ENCODE assay signal across 25 cellular contexts in the genomic region with DNA sequence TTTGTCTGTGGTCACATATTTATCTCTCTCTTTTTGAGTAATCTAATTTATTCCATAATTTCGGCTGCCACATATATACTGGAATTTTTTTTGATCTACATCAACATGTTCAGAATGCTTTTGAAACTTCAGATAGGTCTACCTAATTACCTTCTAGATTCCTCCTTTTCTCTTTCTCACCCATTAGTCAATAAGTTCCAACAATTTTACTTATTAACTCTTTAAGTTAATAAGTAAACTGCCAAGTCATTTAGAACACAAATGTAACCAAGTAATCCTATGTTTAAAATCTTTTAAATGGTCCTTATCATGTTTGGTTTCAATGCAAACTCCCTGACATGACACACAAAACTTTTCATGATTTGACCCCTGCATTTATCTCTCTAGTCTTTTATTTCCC.
"Had no signal": no experiment of that assay in that cellular context is flagged by ENCODE, and none has a peak within 500 bp of the region (broad histone marks: within the 10 kb centered on the region; RNA-seq: fewer than 3 reads in every experiment).

No MANE protein-coding gene starts in this region.

- DNase-seq: dermis blood vessel endothelial cell; effector memory CD4-positive, alpha-beta T cell; left lung; mesenchymal stem cell; mucosa of descending colon; naive B cell; right cardiac atrium; spleen; stimulated activated CD4-positive, alpha-beta T cell treated with anti-CD3 and anti-CD28 coated beads, Interleukin-4, amount 100 ng/mL, for 4 hours; stimulated activated naive CD8-positive, alpha-beta T cell treated with anti-CD3 and anti-CD28 coated beads, Interleukin-15, Interleukin-2, amounts not matched to agents 100 U/mL and 50 U/mL, for 24 hours; substantia nigra; testis; tibial artery; upper lobe of right lung; uterus had no signal

- H3K36me3 ChIP-seq: left lung, neural progenitor cell, prostate gland, spleen, tibial artery, upper lobe of right lung, uterus had no signal

- H3K9me3 Mint-ChIP-seq: naive B cell, neural progenitor cell had no signal

- H3K4me3 Mint-ChIP-seq: mesothelial cell of epicardium; naive B cell; natural killer cell treated with Interleukin-12 subunit alpha and Interleukin-12 subunit beta and Interleukin-15 and Interleukin-18, amount 100 ng/mL, for 72 hours; neural progenitor cell; stimulated activated memory B cell treated with anti-CD40 and anti-IgM and Interleukin-4, amounts not matched to agents 10 μg/mL and 1 μg/mL and 100 μg/mL, for 72 hours had no signal

- H3K27ac Mint-ChIP-seq: mesothelial cell of epicardium; naive B cell; natural killer cell treated with Interleukin-12 subunit alpha and Interleukin-12 subunit beta and Interleukin-15 and Interleukin-18, amount 100 ng/mL, for 72 hours; neural progenitor cell; stimulated activated memory B cell treated with anti-CD40 and anti-IgM and Interleukin-4, amounts not matched to agents 10 μg/mL and 1 μg/mL and 100 μg/mL, for 72 hours had no signal

- FAIRE-seq: frontal cortex, keratinocyte had no signal

- H3K9me3 ChIP-seq: left lung, mucosa of descending colon, prostate gland, spleen, testis, tibial artery, upper lobe of right lung, uterus had no signal

- H3K4me1 ChIP-seq: left lung, neural progenitor cell, parathyroid adenoma, prostate gland, spleen, testis, upper lobe of right lung, uterus had no signal

- H3K27me3 ChIP-seq: left lung, neural progenitor cell, spleen, testis, tibial artery, upper lobe of right lung, uterus had no signal

- H3K36me3 Mint-ChIP-seq: mesothelial cell of epicardium; naive B cell; natural killer cell treated with Interleukin-12 subunit alpha and Interleukin-12 subunit beta and Interleukin-15 and Interleukin-18, amount 100 ng/mL, for 72 hours; neural progenitor cell; stimulated activated memory B cell treated with anti-CD40 and anti-IgM and Interleukin-4, amounts not matched to agents 10 μg/mL and 1 μg/mL and 100 μg/mL, for 72 hours had no signal

- H3K4me3 ChIP-seq: coronary artery, left lung, mucosa of descending colon, neural progenitor cell, prostate gland, skin epidermis, spleen, testis, tibial artery, upper lobe of right lung, uterus had no signal

- H3K4me1 Mint-ChIP-seq: mesothelial cell of epicardium; naive B cell; neural progenitor cell; stimulated activated memory B cell treated with anti-CD40 and anti-IgM and Interleukin-4, amounts not matched to agents 10 μg/mL and 1 μg/mL and 100 μg/mL, for 72 hours had no signal

- H3K27me3 Mint-ChIP-seq: naive B cell; natural killer cell treated with Interleukin-12 subunit alpha and Interleukin-12 subunit beta and Interleukin-15 and Interleukin-18, amount 100 ng/mL, for 72 hours; stimulated activated memory B cell treated with anti-CD40 and anti-IgM and Interleukin-4, amounts not matched to agents 10 μg/mL and 1 μg/mL and 100 μg/mL, for 72 hours had no signal
